In the genomic region with DNA sequence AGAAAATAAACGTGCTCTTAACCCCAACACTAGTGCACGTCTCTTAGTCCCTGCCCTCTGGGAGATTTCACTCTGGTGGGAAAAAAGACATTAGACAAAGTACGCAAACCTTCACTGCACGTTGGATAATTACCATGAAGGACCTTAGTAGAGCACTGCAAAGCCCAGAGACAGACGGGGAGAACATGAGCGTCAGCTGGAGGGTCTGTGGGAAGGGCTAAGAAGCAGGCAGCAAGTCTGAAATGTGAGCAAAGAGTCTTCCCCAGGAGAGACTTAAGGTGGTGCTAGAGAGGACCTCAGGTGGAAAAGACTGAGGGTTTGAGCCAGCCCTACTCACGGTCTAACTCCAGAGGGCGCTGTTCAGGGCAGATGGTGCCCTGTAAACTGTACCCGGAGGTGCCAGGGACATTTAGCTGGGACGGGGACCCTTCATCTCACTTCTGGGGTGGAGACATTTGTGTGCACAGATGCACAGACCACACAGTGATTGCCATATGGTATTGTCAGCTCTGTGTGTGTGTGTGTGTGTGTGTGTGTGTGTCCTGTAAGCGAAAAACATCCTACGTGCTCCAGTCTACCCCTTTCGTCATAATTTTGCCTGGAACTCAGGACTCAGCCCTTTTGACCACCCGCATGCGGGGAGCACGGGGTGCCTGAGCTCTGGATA, we compare ENCODE assay signal across 8 cellular contexts.
DNase-seq lines count a peak whose midpoint lies in the region; ATAC-seq lines count a peak whose summit lies in the region.

No MANE protein-coding gene starts in this region.

- peak; percentile 51 for ATAC-seq in HG03354 (IDR thresholded peaks at IDR 0.05; ENCODE audit: poor library complexity, severe bottlenecking, unreplicated experiment)
- no peak for ATAC-seq in GM18520 (IDR thresholded peaks at IDR 0.05; ENCODE audit: unreplicated experiment)
- ATAC-seq in GM18909 (IDR thresholded peaks at IDR 0.05; ENCODE audit: poor library complexity, unreplicated experiment): no peak

- peak; percentile 76 for DNase-seq in DMS53 (lab: John Stamatoyannopoulos, UW)
- peak; percentile 39 for DNase-seq in NCI-H748 treated with DMSO at 0.1 percent for 48 hours (lab: John Stamatoyannopoulos, UW)
- peak; percentile 64 to 73 for DNase-seq in activated T-cell treated with anti-CD3 and anti-CD28 coated beads, Interleukin-2, amount 50 U/mL, for 48 hours
- DNase-seq in germinal center (ENCODE audit: low spot score): peak; percentile 77
- peak; percentile 40 to 44 for DNase-seq in stimulated activated CD4-positive, alpha-beta T cell treated with anti-CD3 and anti-CD28 coated beads, Interleukin-2, amount 100 ng/mL, for 24 hours
